14 cellular contexts compared by ENCODE assay signal in genomic region chr12:26782372-26783132, GRCh38. TPM values are rescaled to one million over a fixed set of nuclear protein-coding genes. Genes with fewer than 3 reads are reported as not detected.
DNase-seq lines count a peak whose midpoint lies in the region; TF ChIP-seq lines count a peak whose summit lies in the region.
"Had no signal": no experiment of that assay in that cellular context is flagged by ENCODE, and none has a peak within 500 bp of the region (broad histone marks: within the 10 kb centered on the region; RNA-seq: fewer than 3 reads in every experiment).

No MANE protein-coding gene starts in this region.

- H3K9ac ChIP-seq in adipocyte (ENCODE audit: low read length), result no peak overlapping the region
- H3K9ac ChIP-seq: BLaER1 treated with 17β-estradiol and CSF1 and Interleukin-3, amounts not matched to agents 10 nM and 100 nM had no signal

- 43 to 69% methylated on average over 3 of the region's 3 CpGs for WGBS in esophagus squamous epithelium, 2 donors

- H3K36me3 ChIP-seq in adipocyte (ENCODE audit: control insufficient read depth, insufficient read depth, low read length, severe bottlenecking) (no peaks in the 10 kb centered on the region), esophagus squamous epithelium (peaks cover 0 to 28% (median 3%) of the 10 kb centered on the region in 3 donors)

- peaks cover 34% of the 10 kb centered on the region for H3K4me1 ChIP-seq in adipocyte (ENCODE audit: control insufficient read depth, insufficient read depth, low read length)
- peaks cover 0 to 40% (median 10%) of the 10 kb centered on the region in 3 donors for H3K4me1 ChIP-seq in esophagus squamous epithelium
- H3K4me1 ChIP-seq: BLaER1 treated with 17β-estradiol and CSF1 and Interleukin-3, amounts not matched to agents 10 nM and 100 nM had no signal

- peak overlapping the region; percentile 30 for H3K27ac Mint-ChIP-seq in type B pancreatic cell
- H3K27ac Mint-ChIP-seq: B cell; CD8-positive, alpha-beta T cell; GM23338 had no signal

- no peak overlapping the region for H3K4me3 Mint-ChIP-seq in type B pancreatic cell
- H3K4me3 Mint-ChIP-seq: B cell; CD8-positive, alpha-beta T cell; GM23338; IgD-negative memory B cell had no signal

- intact Hi-C loops in esophagus squamous epithelium (cut with DNase I), result no loop called here

- TF ChIP-seq CTCF in esophagus squamous epithelium (IDR thresholded peaks at IDR 0.05) (no peak), type B pancreatic cell (conservative IDR thresholded peaks at IDR 0.05) (no peak)

- H3K4me3 ChIP-seq in adipocyte (ENCODE audit: low read length) (peak overlapping the region; percentile 45), esophagus squamous epithelium (no peak overlapping the region)
- H3K4me3 ChIP-seq: BLaER1 treated with 17β-estradiol and CSF1 and Interleukin-3, amounts not matched to agents 10 nM and 100 nM; GM23338 had no signal

- H3K4me1 Mint-ChIP-seq in type B pancreatic cell (ENCODE audit: unreplicated experiment), result peaks cover 6% of the 10 kb centered on the region
- H3K4me1 Mint-ChIP-seq: GM23338 had no signal

- no peaks in the 10 kb centered on the region for H3K27me3 ChIP-seq in adipocyte (replicated peaks; ENCODE audit: control insufficient read depth, insufficient read depth, low read length)
- no peaks in the 10 kb centered on the region for H3K27me3 ChIP-seq in esophagus squamous epithelium
- H3K27me3 ChIP-seq: BLaER1 treated with 17β-estradiol and CSF1 and Interleukin-3, amounts not matched to agents 10 nM and 100 nM had no signal

- TF ChIP-seq POLR2A in esophagus squamous epithelium (IDR thresholded peaks at IDR 0.05), result no peak

- H3K36me3 Mint-ChIP-seq in type B pancreatic cell, result peaks cover 57% of the 10 kb centered on the region

- H3K27ac ChIP-seq in esophagus squamous epithelium, result peak overlapping the region in 3 of 4 donors; percentile 15 to 68 (median 49)
- H3K27ac ChIP-seq: BLaER1 treated with 17β-estradiol and CSF1 and Interleukin-3, amounts not matched to agents 10 nM and 100 nM; HL-60 had no signal

- H3K9me3 ChIP-seq in adipocyte (ENCODE audit: control insufficient read depth, low read length) (peaks cover 4% of the 10 kb centered on the region), esophagus squamous epithelium (peaks cover 0 to 12% (median 0%) of the 10 kb centered on the region in 3 donors)

- peak; percentile 25 for DNase-seq in HT-29 (ENCODE audit: low spot score)
- no peak for DNase-seq in adipocyte (ENCODE audit: low read depth)
- DNase-seq in esophagus squamous epithelium (lab: John Stamatoyannopoulos, UW), result no peak
- no peak for DNase-seq in type B pancreatic cell (ENCODE audit: extremely low spot score, unreplicated experiment)
- DNase-seq in glomerular visceral epithelial cell (ENCODE audit: extremely low spot score), result no peak
- no peak for DNase-seq in UCSD-AML1 (lab: John Stamatoyannopoulos, UW; ENCODE audit: unreplicated experiment)
- DNase-seq: Calu3; CD8-positive, alpha-beta T cell; HCEC 1CT had no signal

- H3K27me3 Mint-ChIP-seq in type B pancreatic cell, result no peaks in the 10 kb centered on the region
- H3K27me3 Mint-ChIP-seq: B cell, IgD-negative memory B cell had no signal

- peaks cover 16% of the 10 kb centered on the region for H3K9me3 Mint-ChIP-seq in type B pancreatic cell

RNA-seq across cellular contexts. Expression of gene ITPR2, which starts 50.4 kb away (rescaled TPM):
- 10.8 and 12.2 TPM in 2 replicates for total RNA-seq in HT-29 (2014; rRNA removed; shearing (Covaris generic))
- total RNA-seq in esophagus squamous epithelium (10 to 100 TPM; 30.7 to 49.3 (median 37.6) TPM), type B pancreatic cell (ENCODE audit: low replicate concordance) (33.7 and 80.6 TPM in 2 replicates)
